9 cellular contexts compared by ENCODE assay signal in the genomic region with DNA sequence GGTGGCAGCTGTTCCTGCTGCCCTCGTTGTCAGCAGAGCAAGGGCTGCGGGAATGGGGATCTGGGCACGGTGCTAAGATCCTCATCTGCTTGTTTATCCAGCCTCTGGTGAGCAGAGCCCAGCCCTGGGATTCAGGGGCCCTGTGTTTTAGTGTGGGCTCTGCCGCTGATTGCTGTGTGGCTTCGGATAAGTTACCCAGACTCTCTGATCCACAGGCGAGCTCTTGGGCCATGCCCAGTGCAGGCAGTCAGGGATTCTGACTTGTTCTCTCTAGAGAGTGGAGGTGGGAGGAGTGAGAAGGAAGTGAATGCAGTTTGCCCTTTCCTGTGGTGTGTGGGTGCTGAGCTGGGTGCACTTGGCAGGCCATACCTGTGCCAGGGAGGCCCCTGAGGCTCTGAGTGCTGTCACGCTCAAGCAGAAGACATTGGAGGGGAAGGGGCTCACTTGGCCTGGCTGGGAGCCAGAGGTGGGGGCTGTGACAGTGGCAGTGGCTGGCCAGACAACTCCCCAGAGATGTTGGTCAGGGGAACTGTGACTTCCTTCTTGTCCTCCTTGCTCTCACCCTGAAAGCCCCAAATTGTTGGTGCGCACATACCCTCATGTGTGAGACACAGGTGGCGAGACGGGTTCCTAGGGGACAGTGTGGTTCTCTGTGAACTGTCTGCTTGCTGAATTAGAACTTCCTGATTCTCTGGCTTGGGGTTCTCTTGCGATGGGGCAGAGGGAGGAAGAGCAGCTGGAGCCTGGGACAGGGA. TPM values are rescaled to one million over a fixed set of nuclear protein-coding genes. Genes with fewer than 3 reads are reported as not detected.
DNase-seq lines count a peak whose midpoint lies in the region; ATAC-seq lines count a peak whose summit lies in the region.
"Had no signal": no experiment of that assay in that cellular context is flagged by ENCODE, and none has a peak within 500 bp of the region (broad histone marks: within the 10 kb centered on the region; RNA-seq: fewer than 3 reads in every experiment).

No MANE protein-coding gene starts in this region.

- intact Hi-C loops in sciatic nerve (cut with DNase I): no loop called here

- ATAC-seq in HG03097 (IDR thresholded peaks at IDR 0.05; ENCODE audit: low FRiP score, unreplicated experiment) (peak; percentile 46), sciatic nerve (no peak)
- ATAC-seq in activated T-cell treated with anti-CD3 and anti-CD28 coated beads, Interleukin-2, amount 50 U/mL, for 4 hours: peak; percentile 53 to 60

- H3K27me3 Mint-ChIP-seq in activated T-cell treated with anti-CD3 and anti-CD28 coated beads, Interleukin-2, amount 50 U/mL, for 4 hours (ENCODE audit: low read depth): no peaks in the 10 kb centered on the region

- DNase-seq in stimulated activated CD4-positive, alpha-beta T cell treated with anti-CD3 and anti-CD28 coated beads, Interleukin-15, amount 100 ng/mL, for 24 hours: peak; percentile 45
- no peak for DNase-seq in stimulated activated CD4-positive, alpha-beta T cell treated with anti-CD3 and anti-CD28 coated beads, Interleukin-4, amount 100 ng/mL, for 24 hours
- no peak for DNase-seq in activated T-cell treated with anti-CD3 and anti-CD28 coated beads, Interleukin-2, amount 50 U/mL, for 4 hours
- DNase-seq in stimulated activated naive CD4-positive, alpha-beta T cell treated with Interleukin-2 at 50 U/mL for 16 hours (lab: John Stamatoyannopoulos, UW): peak; percentile 22
- DNase-seq in sciatic nerve (ENCODE audit: low spot score) (no peak), NCI-H187 treated with DMSO at 0.1 percent for 48 hours (lab: John Stamatoyannopoulos, UW) (no peak), NCI-H2107 treated with DMSO at 0.1 percent for 48 hours (lab: John Stamatoyannopoulos, UW; ENCODE audit: unreplicated experiment) (no peak)
- DNase-seq: left cardiac atrium had no signal

- H3K9me3 Mint-ChIP-seq in activated T-cell treated with anti-CD3 and anti-CD28 coated beads, Interleukin-2, amount 50 U/mL, for 4 hours: no peaks in the 10 kb centered on the region

- H3K36me3 Mint-ChIP-seq in activated T-cell treated with anti-CD3 and anti-CD28 coated beads, Interleukin-2, amount 50 U/mL, for 4 hours (ENCODE audit: insufficient read depth): peaks cover 46% of the 10 kb centered on the region

- H3K4me3 Mint-ChIP-seq in activated T-cell treated with anti-CD3 and anti-CD28 coated beads, Interleukin-2, amount 50 U/mL, for 4 hours: peak overlapping the region; percentile 33

- peaks cover 73% of the 10 kb centered on the region for H3K4me1 Mint-ChIP-seq in activated T-cell treated with anti-CD3 and anti-CD28 coated beads, Interleukin-2, amount 50 U/mL, for 4 hours (ENCODE audit: low read depth)

RNA-seq across cellular contexts. Expression of a gene that starts 43.7 kb away (rescaled TPM):
- total RNA-seq in activated T-cell treated with anti-CD3 and anti-CD28 coated beads, Interleukin-2, amount 50 U/mL, for 4 hours: 100 to 1,000 TPM; 364 to 594 (median 428) TPM
- total RNA-seq in sciatic nerve: 127 TPM

Comparison
In these comparisons a context has a peak if more than half of its experiments do, and no peak if none do; other contexts are left out.
1. DNase-seq: peak in stimulated activated CD4-positive, alpha-beta T cell treated with anti-CD3 and anti-CD28 coated beads, Interleukin-15, amount 100 ng/mL, for 24 hours (single experiment) and stimulated activated naive CD4-positive, alpha-beta T cell treated with Interleukin-2 at 50 U/mL for 16 hours (single experiment); none in stimulated activated CD4-positive, alpha-beta T cell treated with anti-CD3 and anti-CD28 coated beads, Interleukin-4, amount 100 ng/mL, for 24 hours (single experiment), activated T-cell treated with anti-CD3 and anti-CD28 coated beads, Interleukin-2, amount 50 U/mL, for 4 hours (single experiment), sciatic nerve (single experiment), NCI-H187 treated with DMSO at 0.1 percent for 48 hours (single experiment) and NCI-H2107 treated with DMSO at 0.1 percent for 48 hours (single experiment).